ENCODE assay signal across 2 cellular contexts in genomic region chr5:105817906-105818305, GRCh38.
TF ChIP-seq lines count a peak whose summit lies in the region.

No MANE protein-coding gene starts in this region.

TF ChIP-seq in HCT116, 20 proteins besides CTCF, POLR2A, EP300 and RAD21:
- TF ChIP-seq, protein P1, sequence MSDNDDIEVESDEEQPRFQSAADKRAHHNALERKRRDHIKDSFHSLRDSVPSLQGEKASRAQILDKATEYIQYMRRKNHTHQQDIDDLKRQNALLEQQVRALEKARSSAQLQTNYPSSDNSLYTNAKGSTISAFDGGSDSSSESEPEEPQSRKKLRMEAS (IDR thresholded peaks at IDR 0.05) = no peak
- no peak for TF ChIP-seq ATF3 (IDR thresholded peaks at IDR 0.05)
- no peak for TF ChIP-seq TCF7L2 (IDR thresholded peaks at IDR 0.05; ENCODE audit: borderline replicate concordance, extremely low read depth, insufficient read depth, insufficient read length)
- TF ChIP-seq ZNF274 (IDR thresholded peaks at IDR 0.05; ENCODE audit: low read depth, low read length) = no peak
- no peak for TF ChIP-seq ZBTB33 (IDR thresholded peaks at IDR 0.05; ENCODE audit: extremely low read depth, insufficient replicate concordance, low read length)

TF ChIP-seq in SK-N-SH, 30 proteins besides CTCF, POLR2A, EP300 and RAD21 (continued from another document):
- TF ChIP-seq FOXJ3 (CRISPR knock-in tag; IDR thresholded peaks at IDR 0.05) (no peak), RXRA (IDR thresholded peaks at IDR 0.05; ENCODE audit: borderline replicate concordance, low read depth) (no peak), NRF1 (IDR thresholded peaks at IDR 0.05; ENCODE audit: low read depth, low read length) (no peak), POLR2AphosphoS5 (IDR thresholded peaks at IDR 0.05; ENCODE audit: low read depth, low read length) (no peak), RCOR1 (IDR thresholded peaks at IDR 0.05; ENCODE audit: low read length) (no peak), GATA2 (CRISPR knock-in tag; IDR thresholded peaks at IDR 0.05) (no peak), TCF12 (IDR thresholded peaks at IDR 0.05) (no peak), GABPA (IDR thresholded peaks at IDR 0.05; ENCODE audit: low read depth) (no peak)
- TF ChIP-seq, protein P1 (IDR thresholded peaks at IDR 0.05; ENCODE audit: low read depth) = no peak
- TF ChIP-seq, protein P2, sequence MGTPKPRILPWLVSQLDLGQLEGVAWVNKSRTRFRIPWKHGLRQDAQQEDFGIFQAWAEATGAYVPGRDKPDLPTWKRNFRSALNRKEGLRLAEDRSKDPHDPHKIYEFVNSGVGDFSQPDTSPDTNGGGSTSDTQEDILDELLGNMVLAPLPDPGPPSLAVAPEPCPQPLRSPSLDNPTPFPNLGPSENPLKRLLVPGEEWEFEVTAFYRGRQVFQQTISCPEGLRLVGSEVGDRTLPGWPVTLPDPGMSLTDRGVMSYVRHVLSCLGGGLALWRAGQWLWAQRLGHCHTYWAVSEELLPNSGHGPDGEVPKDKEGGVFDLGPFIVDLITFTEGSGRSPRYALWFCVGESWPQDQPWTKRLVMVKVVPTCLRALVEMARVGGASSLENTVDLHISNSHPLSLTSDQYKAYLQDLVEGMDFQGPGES (IDR thresholded peaks at IDR 0.05; ENCODE audit: low read depth, low read length) = no peak
